8 cellular contexts compared by ENCODE assay signal in the genomic region with DNA sequence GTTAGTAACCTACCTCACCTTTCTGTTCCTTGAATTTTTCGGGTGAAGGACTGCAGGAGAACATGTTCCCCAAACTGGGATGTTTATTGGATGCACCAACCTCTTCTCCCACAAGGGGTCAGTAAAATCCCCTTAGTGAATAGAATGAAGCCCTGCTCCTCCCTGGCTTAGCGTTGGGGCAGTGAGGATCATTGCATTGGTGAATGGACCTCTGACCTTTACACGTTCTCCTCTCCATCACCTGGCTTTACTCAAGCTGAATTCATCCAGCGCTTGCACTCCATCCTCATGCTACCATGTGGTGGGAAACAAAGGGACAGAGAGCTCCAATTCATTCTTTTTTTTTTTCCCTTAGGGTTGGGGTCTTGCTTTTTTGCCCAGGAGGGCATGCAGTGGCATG.
DNase-seq lines count a peak whose midpoint lies in the region; ATAC-seq and TF ChIP-seq lines count a peak whose summit lies in the region.

No MANE protein-coding gene starts in this region.

- no peaks in the 10 kb centered on the region for H3K27me3 ChIP-seq in CD4-positive, CD25-positive, alpha-beta regulatory T cell (ENCODE audit: control insufficient read depth, insufficient read depth, low read length)
- H3K27me3 ChIP-seq in endodermal cell (ENCODE audit: control insufficient read depth, insufficient read depth, low read length, poor library complexity, severe bottlenecking), result no peaks in the 10 kb centered on the region

- TF ChIP-seq CTCF in GM12875 (IDR thresholded peaks at IDR 0.05; ENCODE audit: borderline replicate concordance, insufficient read depth, low read depth, low read length) (peak; percentile 75), endodermal cell (conservative IDR thresholded peaks at IDR 0.05) (peak; percentile 92), mesothelial cell of epicardium (IDR thresholded peaks at IDR 0.05; ENCODE audit: unreplicated experiment) (peak; percentile 76)

- no peaks in the 10 kb centered on the region for H3K9me3 ChIP-seq in CD4-positive, CD25-positive, alpha-beta regulatory T cell (ENCODE audit: control insufficient read depth in 2 of 2, low read length in 2 of 2)
- H3K9me3 ChIP-seq in endodermal cell (ENCODE audit: control insufficient read depth, low read length), result no peaks in the 10 kb centered on the region

- H3K4me3 Mint-ChIP-seq in CD4-positive, CD25-positive, alpha-beta regulatory T cell, result no peak overlapping the region
- no peak overlapping the region for H3K4me3 Mint-ChIP-seq in endodermal cell
- no peak overlapping the region for H3K4me3 Mint-ChIP-seq in mesothelial cell of epicardium

- no peaks in the 10 kb centered on the region for H3K9me3 Mint-ChIP-seq in CD4-positive, CD25-positive, alpha-beta regulatory T cell
- H3K9me3 Mint-ChIP-seq in endodermal cell, result no peaks in the 10 kb centered on the region
- no peaks in the 10 kb centered on the region for H3K9me3 Mint-ChIP-seq in mesothelial cell of epicardium

- peaks cover 23% of the 10 kb centered on the region for H3K27me3 Mint-ChIP-seq in CD4-positive, CD25-positive, alpha-beta regulatory T cell
- H3K27me3 Mint-ChIP-seq in endodermal cell (ENCODE audit: insufficient read depth) (peaks cover 2% of the 10 kb centered on the region), mesothelial cell of epicardium (ENCODE audit: low read depth) (no peaks in the 10 kb centered on the region)

- no peak overlapping the region for H3K27ac ChIP-seq in CD4-positive, CD25-positive, alpha-beta regulatory T cell (ENCODE audit: insufficient read depth, low read length, poor library complexity, severe bottlenecking)
- H3K27ac ChIP-seq in endodermal cell (ENCODE audit: low read depth, low read length), result no peak overlapping the region

- no peak overlapping the region for H3K4me3 ChIP-seq in CD4-positive, CD25-positive, alpha-beta regulatory T cell (ENCODE audit: low read depth, low read length)
- H3K4me3 ChIP-seq in GM12875 (ENCODE audit: low read depth, low read length) (no peak overlapping the region), endodermal cell (ENCODE audit: low read length) (no peak overlapping the region)

- peaks cover 0 to 7% (median 1%) of the 10 kb centered on the region in 4 donors for H3K4me1 Mint-ChIP-seq in CD4-positive, CD25-positive, alpha-beta regulatory T cell
- peaks cover 6% of the 10 kb centered on the region for H3K4me1 Mint-ChIP-seq in endodermal cell
- H3K4me1 Mint-ChIP-seq in mesothelial cell of epicardium, result peaks cover 21% of the 10 kb centered on the region

- H3K36me3 Mint-ChIP-seq in CD4-positive, CD25-positive, alpha-beta regulatory T cell, result no peaks in the 10 kb centered on the region
- H3K36me3 Mint-ChIP-seq in endodermal cell (ENCODE audit: low read depth), result no peaks in the 10 kb centered on the region
- no peaks in the 10 kb centered on the region for H3K36me3 Mint-ChIP-seq in mesothelial cell of epicardium

- H3K36me3 ChIP-seq in CD4-positive, CD25-positive, alpha-beta regulatory T cell (ENCODE audit: control insufficient read depth, insufficient read depth, low read length), result no peaks in the 10 kb centered on the region
- H3K36me3 ChIP-seq in endodermal cell (ENCODE audit: control insufficient read depth, insufficient read depth, low read length), result no peaks in the 10 kb centered on the region

- DNase-seq in CD4-positive, CD25-positive, alpha-beta regulatory T cell, result peak in 2 of 3 donors; percentile 3 to 18
- DNase-seq in OCI-M2 (lab: John Stamatoyannopoulos, UW; ENCODE audit: unreplicated experiment) (peak; percentile 30), endodermal cell (peak; percentile 92), mesothelial cell of epicardium (ENCODE audit: low spot score in 2 of 2, unreplicated experiment in 2 of 2) (no peak)
- DNase-seq in effector CD4-positive, alpha-beta T cell, result no peak

- no peaks in the 10 kb centered on the region for H3K4me1 ChIP-seq in CD4-positive, CD25-positive, alpha-beta regulatory T cell (ENCODE audit: control insufficient read depth, insufficient read depth, low read length, poor library complexity, severe bottlenecking)
- H3K4me1 ChIP-seq in endodermal cell (ENCODE audit: control insufficient read depth, insufficient read depth, low read length), result no peaks in the 10 kb centered on the region

- WGBS in endodermal cell (ENCODE audit: insufficient coverage in 1 of 2, insufficient read length in 1 of 2), 2 experiments, result 4 to 27% methylated on average over 4 of the region's 4 CpGs

- no peak overlapping the region for H3K9ac ChIP-seq in endodermal cell (ENCODE audit: extremely low read depth, low read length, poor library complexity, severe bottlenecking)

- H3K27ac Mint-ChIP-seq in CD4-positive, CD25-positive, alpha-beta regulatory T cell, result no peak overlapping the region
- H3K27ac Mint-ChIP-seq in endodermal cell, result no peak overlapping the region
- no peak overlapping the region for H3K27ac Mint-ChIP-seq in mesothelial cell of epicardium

- no peak for ATAC-seq in CD4-positive, CD25-positive, alpha-beta regulatory T cell (ENCODE audit: low read depth in 2 of 2)
- ATAC-seq in HG03025 (IDR thresholded peaks at IDR 0.05; ENCODE audit: low FRiP score, unreplicated experiment), result peak; percentile 72
- ATAC-seq in GM19328 (IDR thresholded peaks at IDR 0.05; ENCODE audit: unreplicated experiment), result no peak

Comparison
In these comparisons a context has a peak if more than half of its experiments do, and no peak if none do; other contexts are left out.
1. DNase-seq: peak in CD4-positive, CD25-positive, alpha-beta regulatory T cell (2 of 3), OCI-M2 (single experiment) and endodermal cell (single experiment); none in mesothelial cell of epicardium (0 of 2) and effector CD4-positive, alpha-beta T cell (single experiment).
2. Peak in every context shown above with its lines, with median percentiles within 50 percentile points of each other: CTCF ChIP-seq.